ENCODE assay signal across 9 cellular contexts in genomic region chr1:116737020-116737854, GRCh38. TPM values are rescaled to one million over a fixed set of nuclear protein-coding genes. Genes with fewer than 3 reads are reported as not detected.
DNase-seq lines count a peak whose midpoint lies in the region; ATAC-seq and TF ChIP-seq lines count a peak whose summit lies in the region.
"Had no signal": no experiment of that assay in that cellular context is flagged by ENCODE, and none has a peak within 500 bp of the region (broad histone marks: within the 10 kb centered on the region; RNA-seq: fewer than 3 reads in every experiment).

No MANE protein-coding gene starts in this region.

- 0 out of 2 replicates have a peak, but pooled peaks cover 4% of the 10 kb centered on the region for H3K4me1 ChIP-seq in Karpas-422 (ENCODE audit: low read length)

- H3K9ac ChIP-seq in Karpas-422 (ENCODE audit: low read length): no peak overlapping the region

- H3K36me3 ChIP-seq in Karpas-422 (ENCODE audit: insufficient read depth, low read length): no peaks in the 10 kb centered on the region

- H3K4me3 ChIP-seq in Karpas-422 (ENCODE audit: low read length): no peak overlapping the region
- H3K4me3 ChIP-seq: SK-N-MC had no signal

- intact Hi-C loops in activated naive CD4-positive, alpha-beta T cell treated with anti-CD3 and anti-CD28 coated beads for 36 hours (cut with micrococcal nuclease): loop anchor here (1.0 to 10.0 kb wide), 11 partner anchors 27 to 868 kb away; partner anchors contain the start of gene TENT5C

- no peak for ATAC-seq in HG03108 (IDR thresholded peaks at IDR 0.05; ENCODE audit: unreplicated experiment)

- DNase-seq in COLO668 (lab: John Stamatoyannopoulos, UW; ENCODE audit: unreplicated experiment) (peak; percentile 60), GM20000 (ENCODE audit: low spot score) (peak; percentile 79), Karpas-422 (peak; percentile 80), SK-MEL-5 (ENCODE audit: low read depth, low spot score) (peak; percentile 65), glomerular visceral epithelial cell (ENCODE audit: extremely low spot score) (peak; percentile 71), pulmonary artery endothelial cell (ENCODE audit: low read depth, low spot score) (peak; percentile 11)
- DNase-seq in activated naive CD4-positive, alpha-beta T cell treated with anti-CD3 and anti-CD28 coated beads for 36 hours: peak; percentile 84

- no peaks in the 10 kb centered on the region for H4K20me1 ChIP-seq in Karpas-422 (ENCODE audit: insufficient read depth, low read depth, low read length)

- H3K9me2 ChIP-seq in Karpas-422 (replicated peaks; ENCODE audit: insufficient read depth, low read length): no peaks in the 10 kb centered on the region

- H3K9me3 ChIP-seq in Karpas-422 (ENCODE audit: low read length): no peaks in the 10 kb centered on the region

- CTCF ChIA-PET in activated naive CD4-positive, alpha-beta T cell treated with anti-CD3 and anti-CD28 coated beads for 36 hours (lab: Charles Lee): interaction anchor here (0.6 to 5.2 kb wide), 29 partner anchors 9 to 323 kb away, joined by 3 to 96 read pairs (median 6); partner anchors contain the start of genes CD2 and TTF2

- H3K4me2 ChIP-seq in Karpas-422 (ENCODE audit: low read depth, low read length, poor library complexity, severe bottlenecking): no peak overlapping the region

- in situ Hi-C loops in SK-MEL-5 (cut with HindIII; ENCODE audit: low pct_unique_long_range_greater_than_20kb, low sequenced_read_pairs): no loop called here

- peak; percentile 71 for TF ChIP-seq CTCF in GM20000 (IDR thresholded peaks at IDR 0.05; ENCODE audit: extremely low read depth, missing control alignments)

- no peaks in the 10 kb centered on the region for H3K79me2 ChIP-seq in Karpas-422 (ENCODE audit: low read length)

- H3K4me3 Mint-ChIP-seq in activated naive CD4-positive, alpha-beta T cell treated with anti-CD3 and anti-CD28 coated beads for 36 hours: peak overlapping the region; percentile 71

- H2AFZ ChIP-seq in Karpas-422 (ENCODE audit: low read length): no peak overlapping the region

- peaks cover 5% of the 10 kb centered on the region for H3K9me3 Mint-ChIP-seq in activated naive CD4-positive, alpha-beta T cell treated with anti-CD3 and anti-CD28 coated beads for 36 hours

- peaks cover 10% of the 10 kb centered on the region for H3K36me3 Mint-ChIP-seq in activated naive CD4-positive, alpha-beta T cell treated with anti-CD3 and anti-CD28 coated beads for 36 hours (ENCODE audit: low read depth)

- no peaks in the 10 kb centered on the region for H3K27me3 ChIP-seq in Karpas-422 (ENCODE audit: low read length)

- H3K27ac Mint-ChIP-seq in activated naive CD4-positive, alpha-beta T cell treated with anti-CD3 and anti-CD28 coated beads for 36 hours: peak overlapping the region; percentile 100

- no peaks in the 10 kb centered on the region for H3K27me3 Mint-ChIP-seq in activated naive CD4-positive, alpha-beta T cell treated with anti-CD3 and anti-CD28 coated beads for 36 hours (ENCODE audit: low read depth)

- peaks cover 61% of the 10 kb centered on the region for H3K4me1 Mint-ChIP-seq in activated naive CD4-positive, alpha-beta T cell treated with anti-CD3 and anti-CD28 coated beads for 36 hours (ENCODE audit: low read depth)

- no peak overlapping the region for H3K27ac ChIP-seq in Karpas-422 (ENCODE audit: low read length)
- H3K27ac ChIP-seq: SK-N-MC had no signal

RNA-seq across cellular contexts. Expression of gene CD2, which starts 17.0 kb away (rescaled TPM):
- not detected in 2 replicates for total RNA-seq in Karpas-422 (2014; rRNA removed; shearing (Covaris generic); ENCODE audit: low replicate concordance)
- not detected in 2 replicates for total RNA-seq in SK-MEL-5 (2014; rRNA removed; shearing (Covaris generic))
- polyA plus RNA-seq in SK-MEL-5 (2015; cell fraction: cytosol; rRNA removed): not detected in 2 replicates
- not detected in 2 replicates for polyA plus RNA-seq in SK-MEL-5 (2015; cell fraction: nucleus; rRNA removed)
- 100 to 1,000 TPM; 251 to 264 TPM for total RNA-seq in activated naive CD4-positive, alpha-beta T cell treated with anti-CD3 and anti-CD28 coated beads for 36 hours
- not detected in 2 replicates for total RNA-seq in pulmonary artery endothelial cell

Comparison
In these comparisons a context has a peak if more than half of its experiments do, and no peak if none do; other contexts are left out.
1. DNase-seq: peak in every context shown above with its lines; median percentile 84 in activated naive CD4-positive, alpha-beta T cell treated with anti-CD3 and anti-CD28 coated beads for 36 hours; 80 in Karpas-422; 79 in GM20000; 71 in glomerular visceral epithelial cell; 65 in SK-MEL-5; 60 in COLO668; 11 in pulmonary artery endothelial cell.
2. RNA of gene CD2, which starts 17.0 kb away (total RNA-seq): 251 to 264 TPM in activated naive CD4-positive, alpha-beta T cell treated with anti-CD3 and anti-CD28 coated beads for 36 hours; not detected in Karpas-422, not detected in SK-MEL-5 and not detected in pulmonary artery endothelial cell; every median in the first group is over 100 times any median in the second.